Comparison of ENCODE assay signal across 17 cellular contexts in genomic region chr13:83088858-83089257, GRCh38.
DNase-seq lines count a peak whose midpoint lies in the region; ATAC-seq and TF ChIP-seq lines count a peak whose summit lies in the region.
"Had no signal": no experiment of that assay in that cellular context is flagged by ENCODE, and none has a peak within 500 bp of the region (broad histone marks: within the 10 kb centered on the region; RNA-seq: fewer than 3 reads in every experiment).

No MANE protein-coding gene starts in this region.

- no peak overlapping the region for H4K8ac ChIP-seq in mesendoderm (ENCODE audit: low read depth, low read length)

- no peak overlapping the region for H2BK120ac ChIP-seq in mesendoderm (ENCODE audit: low read depth, low read length)

- H3K9ac ChIP-seq in mesendoderm (ENCODE audit: low read length) = no peak overlapping the region
- H3K9ac ChIP-seq: BLaER1 treated with 17β-estradiol and CSF1 and Interleukin-3, amounts not matched to agents 10 nM and 100 nM had no signal

- H4K5ac ChIP-seq in mesendoderm (ENCODE audit: low read length) = no peak overlapping the region

- H2BK15ac ChIP-seq in mesendoderm (replicated peaks; ENCODE audit: low read depth) = no peak overlapping the region

- WGBS in mesendoderm (ENCODE audit: extremely low coverage, insufficient coverage, low lambda C conversion rate) = no CpG with 5 or more reads among the region's 1 CpG

- H2AK5ac ChIP-seq in mesendoderm (ENCODE audit: low read length) = no peak overlapping the region

- H3K27me3 ChIP-seq in mesendoderm (ENCODE audit: insufficient read depth, low read length, poor library complexity) = no peaks in the 10 kb centered on the region
- H3K27me3 ChIP-seq: BLaER1 treated with 17β-estradiol and CSF1 and Interleukin-3, amounts not matched to agents 10 nM and 100 nM had no signal

- H3K36me3 ChIP-seq in mesendoderm (ENCODE audit: control insufficient read depth, insufficient read depth, low read length) = no peaks in the 10 kb centered on the region
- H3K36me3 ChIP-seq: BLaER1 treated with 17β-estradiol and CSF1 and Interleukin-3, amounts not matched to agents 10 nM and 100 nM had no signal

- H3K4me3 ChIP-seq in GM12865 (ENCODE audit: low read depth, low read length) = no peak overlapping the region
- H3K4me3 ChIP-seq in mesendoderm (ENCODE audit: low read length) = no peak overlapping the region
- H3K4me3 ChIP-seq: A549; BLaER1 treated with 17β-estradiol and CSF1 and Interleukin-3, amounts not matched to agents 10 nM and 100 nM; GM12878 had no signal

- H3K4ac ChIP-seq in mesendoderm (ENCODE audit: low read depth, low read length) = no peak overlapping the region

- no peak overlapping the region for H3K4me2 ChIP-seq in mesendoderm (ENCODE audit: low read length)
- H3K4me2 ChIP-seq: A549; BLaER1 treated with 17β-estradiol and CSF1 and Interleukin-3, amounts not matched to agents 10 nM and 100 nM had no signal

- DNase-seq in GM12865 (ENCODE audit: low read depth) = peak; percentile 0
- DNase-seq in UCSD-AML1 (lab: John Stamatoyannopoulos, UW; ENCODE audit: unreplicated experiment) = peak; percentile 1
- peak; percentile 1 for DNase-seq in mesendoderm
- no peak for DNase-seq in NCI-H1048 (lab: John Stamatoyannopoulos, UW)
- DNase-seq: AML-193; Caco-2; Calu3; CD4-positive, alpha-beta T cell; CD8-positive, alpha-beta T cell; DMS79 treated with DMSO at 0.1 percent for 48 hours; GF-D8 had no signal

- no peak overlapping the region for H2BK5ac ChIP-seq in mesendoderm (ENCODE audit: low read length)

- no peak for ATAC-seq in HG03439 (IDR thresholded peaks at IDR 0.05; ENCODE audit: unreplicated experiment)
- ATAC-seq: A549; CD8-positive, alpha-beta T cell; GM12878 had no signal

- H3K79me1 ChIP-seq in mesendoderm (ENCODE audit: low read length) = no peaks in the 10 kb centered on the region

- H3K79me2 ChIP-seq in mesendoderm (ENCODE audit: control insufficient read depth, insufficient read depth, low read length) = no peaks in the 10 kb centered on the region

- no peak overlapping the region for H3K56ac ChIP-seq in mesendoderm (ENCODE audit: low read length)

- H3K27ac ChIP-seq in mesendoderm (ENCODE audit: low read depth, low read length) = no peak overlapping the region
- H3K27ac ChIP-seq: 22Rv1; A549; BLaER1 treated with 17β-estradiol and CSF1 and Interleukin-3, amounts not matched to agents 10 nM and 100 nM; C4-2B had no signal

- no peak overlapping the region for H3K23ac ChIP-seq in mesendoderm (ENCODE audit: low read length)

- TF ChIP-seq CTCF in GM12865 (IDR thresholded peaks at IDR 0.05; ENCODE audit: insufficient read depth, low read depth, low read length, missing control alignments) = no peak

- no peaks in the 10 kb centered on the region for H3K4me1 ChIP-seq in mesendoderm (ENCODE audit: control insufficient read depth, low read depth, low read length)
- H3K4me1 ChIP-seq: A549; BLaER1 treated with 17β-estradiol and CSF1 and Interleukin-3, amounts not matched to agents 10 nM and 100 nM; Caco-2 had no signal

- H3K18ac ChIP-seq in mesendoderm (ENCODE audit: low read length) = no peak overlapping the region
